In the genomic region with DNA sequence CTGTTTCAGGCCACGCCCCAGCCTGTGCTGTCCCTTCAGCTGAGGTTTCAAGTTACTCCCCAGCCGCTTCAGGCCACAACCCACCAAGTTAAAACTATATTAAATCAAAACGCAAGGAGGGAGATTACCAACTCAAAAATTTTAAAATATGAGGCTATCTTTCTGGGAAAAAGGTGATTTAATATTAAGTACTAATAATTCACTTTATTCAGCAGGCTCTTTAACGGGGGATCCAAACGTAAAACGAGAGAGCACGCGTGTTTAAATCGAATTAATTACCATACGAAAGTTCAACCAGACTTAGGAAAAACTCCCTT, we compare ENCODE assay signal across 8 cellular contexts. TPM values are rescaled to one million over a fixed set of nuclear protein-coding genes. Genes with fewer than 3 reads are reported as not detected.
DNase-seq lines count a peak whose midpoint lies in the region; ATAC-seq and TF ChIP-seq lines count a peak whose summit lies in the region.

No MANE protein-coding gene starts in this region.

- H3K36me3 Mint-ChIP-seq in activated T-helper 17 cell treated with anti-CD3 and anti-CD28 coated beads, Interleukin-2, amount 50 U/mL, for 72 hours (ENCODE audit: low read depth), result no peaks in the 10 kb centered on the region

- H3K4me1 ChIP-seq in skeletal muscle tissue (ENCODE audit: control insufficient read depth in 3 of 3, insufficient read depth in 3 of 3, low read length in 3 of 3), result peaks cover 23 to 41% (median 23%) of the 10 kb centered on the region in 3 donors

- no peaks in the 10 kb centered on the region for H3K9me3 ChIP-seq in skeletal muscle tissue (ENCODE audit: control insufficient read depth in 3 of 3, low read length in 3 of 3)

- no peaks in the 10 kb centered on the region for H3K4me1 Mint-ChIP-seq in activated T-helper 17 cell treated with anti-CD3 and anti-CD28 coated beads, Interleukin-2, amount 50 U/mL, for 72 hours

- H3K27me3 Mint-ChIP-seq in activated T-helper 17 cell treated with anti-CD3 and anti-CD28 coated beads, Interleukin-2, amount 50 U/mL, for 72 hours, result peaks cover 19% of the 10 kb centered on the region

- H3K4me3 ChIP-seq in skeletal muscle tissue (ENCODE audit: low read length in 3 of 3), result peak overlapping the region; percentile 76 to 79 (median 77)

- H3K4me3 Mint-ChIP-seq in activated T-helper 17 cell treated with anti-CD3 and anti-CD28 coated beads, Interleukin-2, amount 50 U/mL, for 72 hours, result no peak overlapping the region

- H3K27ac Mint-ChIP-seq in activated T-helper 17 cell treated with anti-CD3 and anti-CD28 coated beads, Interleukin-2, amount 50 U/mL, for 72 hours, result no peak overlapping the region

- 0 out of 2 replicates have a peak, but pooled peaks have one; percentile 48 for TF ChIP-seq CTCF in 22Rv1 (IDR thresholded peaks at IDR 0.05)

- H3K9ac ChIP-seq in skeletal muscle tissue (ENCODE audit: low read depth in 1 of 3, low read length in 3 of 3), result peak overlapping the region; percentile 65 to 80 (median 70)

- ATAC-seq in GM18909 (IDR thresholded peaks at IDR 0.05; ENCODE audit: poor library complexity, unreplicated experiment) (peak; percentile 70), HG03064 (IDR thresholded peaks at IDR 0.05; ENCODE audit: low read depth, unreplicated experiment) (peak; percentile 63)
- ATAC-seq in activated T-helper 17 cell treated with anti-CD3 and anti-CD28 coated beads, Interleukin-2, amount 50 U/mL, for 72 hours (replicated peaks), result peak; percentile 45

- no peak overlapping the region for H3K27ac ChIP-seq in 22Rv1
- H3K27ac ChIP-seq in skeletal muscle tissue (ENCODE audit: low read depth, low read length), result peak overlapping the region; percentile 80

- DNase-seq in hepatic stellate cell (ENCODE audit: low spot score) (peak; percentile 52), DMS114 treated with DMSO at 0.1 percent for 48 hours (lab: John Stamatoyannopoulos, UW; ENCODE audit: unreplicated experiment) (no peak), NOMO-1 treated with DMSO at 0.1 percent for 48 hours (lab: John Stamatoyannopoulos, UW; ENCODE audit: unreplicated experiment) (no peak)

- H3K36me3 ChIP-seq in skeletal muscle tissue (ENCODE audit: control insufficient read depth in 3 of 3, insufficient read depth in 3 of 3, low read length in 3 of 3), result no peaks in the 10 kb centered on the region

- no peaks in the 10 kb centered on the region for H3K27me3 ChIP-seq in skeletal muscle tissue (ENCODE audit: control insufficient read depth in 3 of 3, insufficient read depth in 3 of 3, low read length in 3 of 3)

- H3K9me3 Mint-ChIP-seq in activated T-helper 17 cell treated with anti-CD3 and anti-CD28 coated beads, Interleukin-2, amount 50 U/mL, for 72 hours, result no peaks in the 10 kb centered on the region

RNA-seq across cellular contexts. Expression of a gene that starts 1.2 kb away (rescaled TPM):
- not detected for total RNA-seq in activated T-helper 17 cell treated with anti-CD3 and anti-CD28 coated beads, Interleukin-2, amount 50 U/mL, for 72 hours
- total RNA-seq in skeletal muscle tissue, result under 0.01 TPM

RNA-seq across cellular contexts. Expression of a gene that starts 20.3 kb away (rescaled TPM):
- not detected for total RNA-seq in activated T-helper 17 cell treated with anti-CD3 and anti-CD28 coated beads, Interleukin-2, amount 50 U/mL, for 72 hours
- total RNA-seq in skeletal muscle tissue, result not detected
